ENCODE assay signal across 31 cellular contexts in the genomic region with DNA sequence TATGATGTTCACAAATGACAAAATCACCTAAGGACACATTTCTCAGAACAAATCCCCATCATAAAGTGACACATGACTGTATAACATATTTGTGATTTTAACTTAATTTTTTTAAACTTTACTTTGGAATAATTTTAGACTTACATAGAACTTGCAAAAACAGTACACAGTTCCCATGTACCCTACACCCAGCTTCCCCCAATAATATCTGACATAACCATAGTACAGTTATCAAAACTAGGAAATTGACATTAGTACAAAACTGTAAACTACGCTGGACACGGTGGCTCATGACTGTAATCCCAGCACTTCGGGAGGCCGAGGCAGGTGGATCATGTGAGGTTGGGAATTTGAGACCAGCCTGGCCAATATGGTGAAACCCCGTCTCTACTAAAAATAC. TPM values are rescaled to one million over a fixed set of nuclear protein-coding genes. Genes with fewer than 3 reads are reported as not detected.
"Had no signal": no experiment of that assay in that cellular context is flagged by ENCODE, and none has a peak within 500 bp of the region (broad histone marks: within the 10 kb centered on the region; RNA-seq: fewer than 3 reads in every experiment).

No MANE protein-coding gene starts in this region.

- DNase-seq: effector CD8-positive, alpha-beta T cell; foreskin keratinocyte; heart right ventricle; hippocampal formation; left colon; left ventricle myocardium superior; lower lobe of right lung; mucosa of descending colon; naive thymus-derived CD8-positive, alpha-beta T cell; nephron progenitor cell; nucleus accumbens; sigmoid colon; stimulated activated CD4-positive, alpha-beta T cell treated with anti-CD3 and anti-CD28 coated beads, Interleukin-4, amount 100 ng/mL, for 4 hours; stimulated activated naive B cell treated with anti-CD40 and anti-IgM and Interleukin-4, amounts not matched to agents 10 μg/mL and 1 μg/mL and 100 μg/mL, for 72 hours; upper lobe of left lung had no signal

- H3K4me1 Mint-ChIP-seq: mesothelial cell of epicardium, nephron progenitor cell had no signal

- H3K27ac Mint-ChIP-seq: mesothelial cell of epicardium; nephron progenitor cell; stimulated activated naive CD8-positive, alpha-beta T cell treated with anti-CD3 and anti-CD28 coated beads, Interleukin-15, Interleukin-2, amounts not matched to agents 100 ng/mL and 50 ng/mL, for 24 hours had no signal

- H3K4me1 ChIP-seq: foreskin keratinocyte, lower lobe of right lung, prostate gland had no signal

- H3K9me3 ChIP-seq: esophagus muscularis mucosa, gastroesophageal sphincter, heart right ventricle, lower lobe of right lung, mucosa of descending colon, prostate gland, right atrium auricular region, sigmoid colon, thoracic aorta, tibial nerve, upper lobe of left lung had no signal

- FAIRE-seq: colon, endothelial cell of umbilical vein, islet of Langerhans, urothelium cell line had no signal

- H3K4me3 Mint-ChIP-seq: mesothelial cell of epicardium; naive thymus-derived CD8-positive, alpha-beta T cell; nephron progenitor cell; stimulated activated naive B cell treated with anti-CD40 and anti-IgM and Interleukin-4, amounts not matched to agents 10 μg/mL and 1 μg/mL and 100 μg/mL, for 72 hours; stimulated activated naive CD8-positive, alpha-beta T cell treated with anti-CD3 and anti-CD28 coated beads, Interleukin-15, Interleukin-2, amounts not matched to agents 100 ng/mL and 50 ng/mL, for 24 hours had no signal

- H3K9me3 Mint-ChIP-seq: mesothelial cell of epicardium; naive thymus-derived CD8-positive, alpha-beta T cell; nephron progenitor cell; stimulated activated naive B cell treated with anti-CD40 and anti-IgM and Interleukin-4, amounts not matched to agents 10 μg/mL and 1 μg/mL and 100 μg/mL, for 72 hours; stimulated activated naive CD8-positive, alpha-beta T cell treated with anti-CD3 and anti-CD28 coated beads, Interleukin-15, Interleukin-2, amounts not matched to agents 100 ng/mL and 50 ng/mL, for 24 hours had no signal

- H3K27me3 ChIP-seq: esophagus muscularis mucosa, foreskin keratinocyte, gastroesophageal sphincter, heart right ventricle, right atrium auricular region, sigmoid colon, tibial nerve, upper lobe of left lung had no signal

- H3K27ac ChIP-seq: esophagus muscularis mucosa, foreskin keratinocyte, gastroesophageal sphincter, lower lobe of right lung, prostate gland, right atrium auricular region, sigmoid colon, tibial nerve, upper lobe of left lung had no signal

- H3K36me3 ChIP-seq: prostate gland had no signal

- H3K4me3 ChIP-seq: esophagus muscularis mucosa, gastroesophageal sphincter, heart right ventricle, lower lobe of right lung, mucosa of descending colon, prostate gland, right atrium auricular region, sigmoid colon, thoracic aorta, tibial nerve, upper lobe of left lung had no signal

- H3K27me3 Mint-ChIP-seq: naive thymus-derived CD8-positive, alpha-beta T cell; stimulated activated naive B cell treated with anti-CD40 and anti-IgM and Interleukin-4, amounts not matched to agents 10 μg/mL and 1 μg/mL and 100 μg/mL, for 72 hours; stimulated activated naive CD8-positive, alpha-beta T cell treated with anti-CD3 and anti-CD28 coated beads, Interleukin-15, Interleukin-2, amounts not matched to agents 100 ng/mL and 50 ng/mL, for 24 hours had no signal

- ATAC-seq: foreskin keratinocyte; gastroesophageal sphincter; left colon; lower lobe of right lung; mucosa of descending colon; naive thymus-derived CD8-positive, alpha-beta T cell; stimulated activated naive B cell treated with anti-CD40 and anti-IgM and Interleukin-4, amounts not matched to agents 10 μg/mL and 1 μg/mL and 100 μg/mL, for 72 hours had no signal

RNA-seq across cellular contexts. Expression of gene MYL4, which starts 44.9 kb away (rescaled TPM):
- total RNA-seq: epithelial cell of proximal tubule; fibroblast of lung; foreskin keratinocyte; kidney epithelial cell; left colon; naive thymus-derived CD8-positive, alpha-beta T cell; osteocyte; thoracic aorta had no signal
- polyA plus RNA-seq: foreskin keratinocyte; naive thymus-derived CD8-positive, alpha-beta T cell had no signal
